7 cellular contexts compared by ENCODE assay signal in genomic region chr9:106862115-106862945, GRCh38. TPM values are rescaled to one million over a fixed set of nuclear protein-coding genes. Genes with fewer than 3 reads are reported as not detected.
A peak's percentile ranks its signal among the peaks of the same experiment; 100 is the strongest.
DNase-seq lines count a peak whose midpoint lies in the region; ATAC-seq and TF ChIP-seq lines count a peak whose summit lies in the region.

No MANE protein-coding gene starts in this region.

- TF ChIP-seq CTCF in retinal pigment epithelial cell (conservative IDR thresholded peaks at IDR 0.05; ENCODE audit: low read depth, low read length): peak; percentile 50

- peaks cover 23% of the 10 kb centered on the region for H3K4me1 Mint-ChIP-seq in activated naive CD8-positive, alpha-beta T cell treated with anti-CD3 and anti-CD28 coated beads, Interleukin-2, amount 10 ng/mL, durations not matched to agents 7 days and 5 days

- H3K27ac Mint-ChIP-seq in activated naive CD8-positive, alpha-beta T cell treated with anti-CD3 and anti-CD28 coated beads, Interleukin-2, amount 10 ng/mL, durations not matched to agents 7 days and 5 days: no peak overlapping the region

- peaks cover 72% of the 10 kb centered on the region for H3K27me3 Mint-ChIP-seq in activated naive CD8-positive, alpha-beta T cell treated with anti-CD3 and anti-CD28 coated beads, Interleukin-2, amount 10 ng/mL, durations not matched to agents 7 days and 5 days

- H3K36me3 Mint-ChIP-seq in activated naive CD8-positive, alpha-beta T cell treated with anti-CD3 and anti-CD28 coated beads, Interleukin-2, amount 10 ng/mL, durations not matched to agents 7 days and 5 days: peaks cover 3% of the 10 kb centered on the region

- H3K4me3 ChIP-seq in retinal pigment epithelial cell (ENCODE audit: low read length): peak overlapping the region; percentile 93

- H3K4me3 Mint-ChIP-seq in activated naive CD8-positive, alpha-beta T cell treated with anti-CD3 and anti-CD28 coated beads, Interleukin-2, amount 10 ng/mL, durations not matched to agents 7 days and 5 days: peak overlapping the region; percentile 82

- DNase-seq in ELF-1 (ENCODE audit: low read depth, low spot score): peak; percentile 85
- peak; percentile 61 for DNase-seq in LHCN-M2 (ENCODE audit: low read depth)
- no peak for DNase-seq in activated naive CD8-positive, alpha-beta T cell treated with anti-CD3 and anti-CD28 coated beads, Interleukin-2, amount 10 ng/mL, durations not matched to agents 7 days and 5 days
- DNase-seq in hepatic stellate cell (ENCODE audit: low spot score): peak; percentile 50
- peak; percentile 55 for DNase-seq in retinal pigment epithelial cell (ENCODE audit: low read depth)
- DNase-seq in effector CD4-positive, alpha-beta T cell: no peak

- no peak for ATAC-seq in activated naive CD8-positive, alpha-beta T cell treated with anti-CD3 and anti-CD28 coated beads, Interleukin-2, amount 10 ng/mL, durations not matched to agents 7 days and 5 days (ENCODE audit: low read depth)
- no peak for ATAC-seq in HG03045 (IDR thresholded peaks at IDR 0.05; ENCODE audit: unreplicated experiment)

- peaks cover 5% of the 10 kb centered on the region for H3K9me3 Mint-ChIP-seq in activated naive CD8-positive, alpha-beta T cell treated with anti-CD3 and anti-CD28 coated beads, Interleukin-2, amount 10 ng/mL, durations not matched to agents 7 days and 5 days

- POLR2A ChIA-PET in activated naive CD8-positive, alpha-beta T cell treated with anti-CD3 and anti-CD28 coated beads, Interleukin-2, amount 10 ng/mL, durations not matched to agents 7 days and 5 days (lab: Charles Lee): no interaction called here

RNA-seq across cellular contexts. Expression of gene ZNF462, which starts 0.6 kb away (rescaled TPM):
- total RNA-seq in LHCN-M2 (2014; rRNA removed): 11.3 and 14.6 TPM in 2 replicates
- 4.4 TPM for polyA plus RNA-seq in LHCN-M2 (2012)
- total RNA-seq in activated naive CD8-positive, alpha-beta T cell treated with anti-CD3 and anti-CD28 coated beads, Interleukin-2, amount 10 ng/mL, durations not matched to agents 7 days and 5 days: under 1 TPM; 0.67 to 0.94 TPM

Comparison
In these comparisons a context has a peak if more than half of its experiments do, and no peak if none do; other contexts are left out.
1. DNase-seq: peak in ELF-1 (single experiment), LHCN-M2 (single experiment), hepatic stellate cell (single experiment) and retinal pigment epithelial cell (single experiment); none in activated naive CD8-positive, alpha-beta T cell treated with anti-CD3 and anti-CD28 coated beads, Interleukin-2, amount 10 ng/mL, durations not matched to agents 7 days and 5 days (single experiment) and effector CD4-positive, alpha-beta T cell (single experiment).